ENCODE assay signal across 23 cellular contexts in genomic region chr2:126798276-126799140, GRCh38.
DNase-seq lines count a peak whose midpoint lies in the region; TF ChIP-seq lines count a peak whose summit lies in the region.
"Had no signal": no experiment of that assay in that cellular context is flagged by ENCODE, and none has a peak within 500 bp of the region (broad histone marks: within the 10 kb centered on the region; RNA-seq: fewer than 3 reads in every experiment).

No MANE protein-coding gene starts in this region.

- no peak overlapping the region for H4K8ac ChIP-seq in H9 (replicated peaks; ENCODE audit: insufficient read length, low read depth, low read length)

- peaks cover 3% of the 10 kb centered on the region for H4K20me1 ChIP-seq in H9 (ENCODE audit: control insufficient read depth, insufficient read depth, insufficient read length)

- no peak overlapping the region for H3K4me2 ChIP-seq in H9 (ENCODE audit: insufficient read depth, insufficient read length, low read length)

- no CpG with 5 or more reads among the region's 9 CpGs for WGBS in H9 (ENCODE audit: extremely low coverage, insufficient read length, low lambda C conversion rate)

- no peak overlapping the region for H3K23ac ChIP-seq in H9 (ENCODE audit: insufficient read length, low read depth, low read length)

- no peaks in the 10 kb centered on the region for H3K23me2 ChIP-seq in H9 (ENCODE audit: insufficient read length, low read depth, low read length, poor library complexity, severe bottlenecking)

- H3K36me3 Mint-ChIP-seq in H9 (ENCODE audit: insufficient read depth in 1 of 3, low read depth in 3 of 3) (no peaks in the 10 kb centered on the region), type B pancreatic cell (no peaks in the 10 kb centered on the region)
- H3K36me3 Mint-ChIP-seq: CD8-positive, alpha-beta memory T cell had no signal

- H3K27me3 ChIP-seq in H9 (ENCODE audit: insufficient read depth, low read length) = no peaks in the 10 kb centered on the region

- H3K4me3 Mint-ChIP-seq in H9 (no peak overlapping the region), type B pancreatic cell (no peak overlapping the region)
- H3K4me3 Mint-ChIP-seq: CD8-positive, alpha-beta memory T cell; HFFc6 had no signal

- no peaks in the 10 kb centered on the region for H3K4me1 ChIP-seq in H9 (ENCODE audit: insufficient read depth, low read length)
- H3K4me1 ChIP-seq: SJCRH30 had no signal

- H3K4me1 Mint-ChIP-seq in H9 = peaks cover 22 to 29% of the 10 kb centered on the region in 2 experiments
- peaks cover 2% of the 10 kb centered on the region for H3K4me1 Mint-ChIP-seq in type B pancreatic cell (ENCODE audit: unreplicated experiment)
- H3K4me1 Mint-ChIP-seq: CD8-positive, alpha-beta memory T cell had no signal

- H3K9me3 ChIP-seq in H9 (ENCODE audit: control insufficient read depth, low read depth, low read length) = no peaks in the 10 kb centered on the region
- H3K9me3 ChIP-seq: SJCRH30 had no signal

- no peak overlapping the region for H3K14ac ChIP-seq in H9 (ENCODE audit: insufficient read depth, low read length)

- no peaks in the 10 kb centered on the region for H3K79me2 ChIP-seq in H9 (ENCODE audit: insufficient read depth, low read length)

- no peak overlapping the region for H4K5ac ChIP-seq in H9 (ENCODE audit: insufficient read length, low read depth, low read length)

- no peaks in the 10 kb centered on the region for H3K79me1 ChIP-seq in H9 (ENCODE audit: insufficient read depth, low read depth, low read length, poor library complexity, severe bottlenecking)

- H2BK15ac ChIP-seq in H9 (ENCODE audit: low read depth, low read length) = no peak overlapping the region

- H3K9ac ChIP-seq in H9 (ENCODE audit: extremely low read depth, insufficient read length, low read length) = no peak overlapping the region

- H2BK5ac ChIP-seq in H9 (ENCODE audit: insufficient read length, low read length) = no peak overlapping the region

- peak; percentile 3 for DNase-seq in activated CD8-positive, alpha-beta memory T cell treated with anti-CD3 and anti-CD28 coated beads for 24 hours
- DNase-seq in activated CD8-positive, alpha-beta memory T cell treated with anti-CD3 and anti-CD28 coated beads, Interleukin-2, amount 50 U/mL, for 48 hours = no peak
- DNase-seq in H9 (peak; percentile 7), islet precursor cell (peak; percentile 25), type B pancreatic cell (ENCODE audit: extremely low spot score, unreplicated experiment) (peak; percentile 45), T-helper 2 cell (no peak), NCI-H2107 treated with DMSO at 0.1 percent for 48 hours (lab: John Stamatoyannopoulos, UW; ENCODE audit: unreplicated experiment) (no peak)
- DNase-seq in stimulated activated CD4-positive, alpha-beta T cell treated with anti-CD3 and anti-CD28 coated beads, Interleukin-4, amount 100 ng/mL, for 1 hour = no peak
- DNase-seq: AML-193; C1 segment of cervical spinal cord; Calu3; CD8-positive, alpha-beta memory T cell; HFFc6; KBM-7; MM.1S; NCI-H1048; NCI-H1436; NCI-H1930; NCI-H226; NCI-H524; NCI-H774; NK-92 treated with Interleukin-12 subunit alpha and Interleukin-12 subunit beta, amount 100 ng/mL, for 24 hours; SJCRH30 had no signal

- H3T11ph ChIP-seq in H9 (ENCODE audit: low read length) = no peak overlapping the region

- no peak overlapping the region for H2BK12ac ChIP-seq in H9 (ENCODE audit: insufficient read length, low read depth, low read length)

- no peak overlapping the region for H4K91ac ChIP-seq in H9 (ENCODE audit: insufficient read length, low read depth, low read length)

- H2AFZ ChIP-seq in H9 (ENCODE audit: low read length) = no peak overlapping the region

- no peak overlapping the region for H2BK20ac ChIP-seq in H9 (ENCODE audit: low read depth, low read length, poor library complexity, severe bottlenecking)

- H3K27ac ChIP-seq in H9 (ENCODE audit: insufficient read length, low read depth, low read length) = no peak overlapping the region
- H3K27ac ChIP-seq: SJCRH30 had no signal

- no peak overlapping the region for H3K56ac ChIP-seq in H9 (ENCODE audit: insufficient read length, low read depth, low read length)

- H3K4ac ChIP-seq in H9 (ENCODE audit: low read depth, low read length) = no peak overlapping the region

- H3K18ac ChIP-seq in H9 (ENCODE audit: insufficient read length, low read depth, low read length) = no peak overlapping the region

- no peak overlapping the region for H2BK120ac ChIP-seq in H9 (ENCODE audit: low read depth, low read length, poor library complexity, severe bottlenecking)

- no peak overlapping the region for H3K27ac Mint-ChIP-seq in H9
- H3K27ac Mint-ChIP-seq in type B pancreatic cell = no peak overlapping the region
- H3K27ac Mint-ChIP-seq: CD8-positive, alpha-beta memory T cell; HFFc6 had no signal

- H3K9me3 Mint-ChIP-seq in H9 (no peaks in the 10 kb centered on the region), type B pancreatic cell (no peaks in the 10 kb centered on the region)
- H3K9me3 Mint-ChIP-seq: CD8-positive, alpha-beta memory T cell; HFFc6 had no signal

- H2AK5ac ChIP-seq in H9 (ENCODE audit: insufficient read length, low read length) = no peak overlapping the region

- H3K27me3 Mint-ChIP-seq in H9 (ENCODE audit: low read depth) (peaks cover 9% of the 10 kb centered on the region), type B pancreatic cell (peaks cover 22% of the 10 kb centered on the region)

- TF ChIP-seq CTCF in H9 (conservative IDR thresholded peaks at IDR 0.05) (no peak), type B pancreatic cell (conservative IDR thresholded peaks at IDR 0.05) (no peak)

Comparison
In these comparisons a context has a peak if more than half of its experiments do, and no peak if none do; other contexts are left out.
1. DNase-seq: peak in activated CD8-positive, alpha-beta memory T cell treated with anti-CD3 and anti-CD28 coated beads for 24 hours (single experiment), H9 (single experiment), islet precursor cell (single experiment) and type B pancreatic cell (single experiment); none in activated CD8-positive, alpha-beta memory T cell treated with anti-CD3 and anti-CD28 coated beads, Interleukin-2, amount 50 U/mL, for 48 hours (single experiment), T-helper 2 cell (0 of 5), stimulated activated CD4-positive, alpha-beta T cell treated with anti-CD3 and anti-CD28 coated beads, Interleukin-4, amount 100 ng/mL, for 1 hour (single experiment) and NCI-H2107 treated with DMSO at 0.1 percent for 48 hours (single experiment).